Comparison of ENCODE assay signal across 1 cellular context in genomic region chr16:22360963-22361659, GRCh38.
TF ChIP-seq lines count a peak whose summit lies in the region.

No MANE protein-coding gene starts in this region.

TF ChIP-seq in H1, 55 proteins besides CTCF, POLR2A, EP300 and RAD21 (continued from another document):
- TF ChIP-seq SIN3A (conservative IDR thresholded peaks at IDR 0.05 in 1 of 2, IDR thresholded peaks at IDR 0.05 in 1 of 2; ENCODE audit: low read depth in 1 of 2, low read length in 2 of 2) (no peak), RFX5 (IDR thresholded peaks at IDR 0.05; ENCODE audit: borderline replicate concordance, low read depth, low read length) (no peak), USF2 (IDR thresholded peaks at IDR 0.05; ENCODE audit: low read length) (no peak), GTF2F1 (IDR thresholded peaks at IDR 0.05; ENCODE audit: borderline replicate concordance, low read depth, low read length) (no peak), SRF (IDR thresholded peaks at IDR 0.05; ENCODE audit: low read depth, low read length) (no peak)
